8 cellular contexts compared by ENCODE assay signal in genomic region chr15:63600001-63600645, GRCh38. TPM values are rescaled to one million over a fixed set of nuclear protein-coding genes. Genes with fewer than 3 reads are reported as not detected.
DNase-seq lines count a peak whose midpoint lies in the region; ATAC-seq and TF ChIP-seq lines count a peak whose summit lies in the region.

No MANE protein-coding gene starts in this region.

- H3K9me3 Mint-ChIP-seq in activated B cell treated with CpG ODN at 0.5 μM for 24 hours = no peaks in the 10 kb centered on the region

- H3K27ac Mint-ChIP-seq in activated B cell treated with CpG ODN at 0.5 μM for 24 hours = peak overlapping the region; percentile 86

- H3K79me2 ChIP-seq in parathyroid adenoma = no peaks in the 10 kb centered on the region

- peak overlapping the region; percentile 83 for H2AFZ ChIP-seq in parathyroid adenoma

- no peak overlapping the region for H3K9ac ChIP-seq in parathyroid adenoma

- H3K27me3 ChIP-seq in GM06990 (replicated peaks; ENCODE audit: control insufficient read depth, insufficient read depth, low read length) (no peaks in the 10 kb centered on the region), parathyroid adenoma (ENCODE audit: control insufficient read depth, insufficient read depth, low read length) (no peaks in the 10 kb centered on the region)

- H3K4me1 ChIP-seq in parathyroid adenoma = no peaks in the 10 kb centered on the region

- H3K4me3 ChIP-seq in GM06990 (replicated peaks; ENCODE audit: low read depth, low read length) (peak overlapping the region; percentile 66), parathyroid adenoma (ENCODE audit: low read depth, low read length) (peak overlapping the region; percentile 58)

- H3K36me3 ChIP-seq in GM06990 (ENCODE audit: control insufficient read depth, insufficient read depth, low read length) (no peaks in the 10 kb centered on the region; the same call in none of the 2 replicates), parathyroid adenoma (ENCODE audit: control insufficient read depth, insufficient read depth, low read length) (no peaks in the 10 kb centered on the region)

- H3K4me2 ChIP-seq in parathyroid adenoma (ENCODE audit: low read length) = peak overlapping the region; percentile 87

- peaks cover 75% of the 10 kb centered on the region for H3K4me1 Mint-ChIP-seq in activated B cell treated with CpG ODN at 0.5 μM for 24 hours

- peak overlapping the region; percentile 80 for H3K4me3 Mint-ChIP-seq in activated B cell treated with CpG ODN at 0.5 μM for 24 hours

- no peaks in the 10 kb centered on the region for H3K9me3 ChIP-seq in parathyroid adenoma (ENCODE audit: control insufficient read depth, low read length)

- ATAC-seq in HG03025 (IDR thresholded peaks at IDR 0.05; ENCODE audit: low FRiP score, unreplicated experiment) (peak; percentile 10), activated B cell treated with CpG ODN at 0.5 μM for 24 hours (ENCODE audit: low read depth) (no peak), HG02798 (IDR thresholded peaks at IDR 0.05; ENCODE audit: poor library complexity, unreplicated experiment) (no peak)

- TF ChIP-seq CTCF in GM06990 (IDR thresholded peaks at IDR 0.05; ENCODE audit: insufficient read depth, low read length, poor library complexity, severe bottlenecking) = no peak
- TF ChIP-seq CTCF in activated B cell treated with CpG ODN at 0.5 μM for 24 hours (IDR thresholded peaks at IDR 0.05) = no peak
- TF ChIP-seq CTCF in parathyroid adenoma (IDR thresholded peaks at IDR 0.05) = no peak

- intact Hi-C loops in activated B cell treated with CpG ODN at 0.5 μM for 24 hours (cut with micrococcal nuclease) = loop anchor here (1.0 to 10.0 kb wide), 7 partner anchors 97 to 553 kb away; partner anchors contain the start of genes CIAO2A and SNX22

- CTCF ChIA-PET in activated B cell treated with CpG ODN at 0.5 μM for 24 hours (lab: Charles Lee) = interaction anchor here (0.6 to 4.2 kb wide), 5 partner anchors 94 to 468 kb away, joined by 3 to 27 read pairs (median 4); no protein-coding TSS in a partner anchor

- H3K36me3 Mint-ChIP-seq in activated B cell treated with CpG ODN at 0.5 μM for 24 hours (ENCODE audit: low read depth) = peaks cover 3% of the 10 kb centered on the region

- POLR2A ChIA-PET in activated B cell treated with CpG ODN at 0.5 μM for 24 hours (lab: Charles Lee) = interaction anchor here (0.6 to 7.8 kb wide), 17 partner anchors 10 to 564 kb away, joined by 3 to 96 read pairs (median 4); partner anchors contain the start of genes CIAO2A and USP3

- peak overlapping the region; percentile 32 for H3K27ac ChIP-seq in parathyroid adenoma

- no peaks in the 10 kb centered on the region for H3K27me3 Mint-ChIP-seq in activated B cell treated with CpG ODN at 0.5 μM for 24 hours

- DNase-seq in GM06990 (ENCODE audit: extremely low read depth, insufficient read length) (no peak), activated B cell treated with CpG ODN at 0.5 μM for 24 hours (no peak), glomerular visceral epithelial cell (ENCODE audit: extremely low spot score) (peak; percentile 15), NCI-H2081 treated with DMSO at 0.1 percent for 48 hours (lab: John Stamatoyannopoulos, UW) (no peak), NK-92 (lab: John Stamatoyannopoulos, UW; ENCODE audit: unreplicated experiment) (no peak)

RNA-seq across cellular contexts. Expression of gene FBXL22, which starts 2.9 kb away (rescaled TPM):
- 0.64 and 1.2 TPM in 2 replicates for total RNA-seq in activated B cell treated with CpG ODN at 0.5 μM for 24 hours
